ENCODE assay signal across 8 cellular contexts in genomic region chr3:8970971-8971589, GRCh38. TPM values are rescaled to one million over a fixed set of nuclear protein-coding genes. Genes with fewer than 3 reads are reported as not detected.
DNase-seq lines count a peak whose midpoint lies in the region; ATAC-seq, FAIRE-seq and TF ChIP-seq lines count a peak whose summit lies in the region.

No MANE protein-coding gene starts in this region.

- no peaks in the 10 kb centered on the region for H3K36me3 ChIP-seq in Panc1 (ENCODE audit: control insufficient read depth, insufficient read depth, low read length)
- H3K36me3 ChIP-seq in pancreas: no peaks in the 10 kb centered on the region
- H3K36me3 ChIP-seq in transverse colon: no peaks in the 10 kb centered on the region

- no peak for FAIRE-seq in pancreas (lab: Jason Lieb, UNC)

- TF ChIP-seq POLR2A in transverse colon (IDR thresholded peaks at IDR 0.05): no peak

- no peak overlapping the region for H3K27ac ChIP-seq in Panc1 (ENCODE audit: low read length)
- no peak overlapping the region for H3K27ac ChIP-seq in pancreas
- no peak overlapping the region for H3K27ac ChIP-seq in transverse colon

- no peaks in the 10 kb centered on the region for H3K4me1 ChIP-seq in Panc1 (ENCODE audit: control insufficient read depth, insufficient read depth, low read length)
- no peaks in the 10 kb centered on the region for H3K4me1 ChIP-seq in pancreas
- peaks cover 0 to 13% (median 3%) of the 10 kb centered on the region in 4 donors for H3K4me1 ChIP-seq in transverse colon

- POLR2A ChIA-PET in Panc1 (lab: Charles Lee): no interaction called here

- peaks cover 5% of the 10 kb centered on the region for H3K4me1 Mint-ChIP-seq in activated T-helper 1 cell treated with anti-CD3 and anti-CD28 coated beads, Interleukin-12 subunit alpha, Interleukin-12 subunit beta, Interleukin-2, Interleukin-4 antibody, amounts not matched to agents 30 ng/mL and 10 ng/mL and 1 ng/mL, durations not matched to agents 14 hours and 24 hours and 36 hours (ENCODE audit: low read depth)

- H3K4me3 ChIP-seq in GM12865 (ENCODE audit: low read depth, low read length) (no peak overlapping the region), Panc1 (ENCODE audit: low read depth in 2 of 2, low read length in 2 of 2) (no peak overlapping the region), fibroblast of the aortic adventitia (ENCODE audit: low read depth, low read length) (no peak overlapping the region), pancreas (no peak overlapping the region), transverse colon (no peak overlapping the region)

- H3K27me3 Mint-ChIP-seq in activated T-helper 1 cell treated with anti-CD3 and anti-CD28 coated beads, Interleukin-12 subunit alpha, Interleukin-12 subunit beta, Interleukin-2, Interleukin-4 antibody, amounts not matched to agents 30 ng/mL and 10 ng/mL and 1 ng/mL, durations not matched to agents 14 hours and 24 hours and 36 hours (ENCODE audit: insufficient read depth): peaks cover 25% of the 10 kb centered on the region

- in situ Hi-C loops in Panc1 (cut with HindIII; ENCODE audit: low pct_unique_long_range_greater_than_20kb, low sequenced_read_pairs): no loop called here
- in situ Hi-C loops in transverse colon (cut with MboI; ENCODE audit: low pct_ligation_motif_present in 1 of 4, low pct_unique_long_range_greater_than_20kb in 1 of 4, low sequenced_read_pairs in 3 of 4): loop anchor here (5.0 to 10.0 kb wide), 4 partner anchors 94 to 334 kb away; no protein-coding TSS in a partner anchor

- CTCF ChIA-PET in Panc1 (lab: Charles Lee): interaction anchor here (1.0 kb wide), 1 partner anchor 331 kb away, joined by 6 read pairs; no protein-coding TSS in a partner anchor

- no peaks in the 10 kb centered on the region for H3K9me3 Mint-ChIP-seq in activated T-helper 1 cell treated with anti-CD3 and anti-CD28 coated beads, Interleukin-12 subunit alpha, Interleukin-12 subunit beta, Interleukin-2, Interleukin-4 antibody, amounts not matched to agents 30 ng/mL and 10 ng/mL and 1 ng/mL, durations not matched to agents 14 hours and 24 hours and 36 hours

- TF ChIP-seq CTCF in GM12865 (IDR thresholded peaks at IDR 0.05; ENCODE audit: insufficient read depth, low read depth, low read length, missing control alignments): peak; percentile 87
- TF ChIP-seq CTCF in Panc1 (IDR thresholded peaks at IDR 0.05): peak; percentile 93
- TF ChIP-seq CTCF in fibroblast of the aortic adventitia (IDR thresholded peaks at IDR 0.05; ENCODE audit: insufficient read depth, low read length): peak; percentile 99
- TF ChIP-seq CTCF in pancreas (IDR thresholded peaks at IDR 0.05): peak; percentile 85 to 97 (median 89)
- TF ChIP-seq CTCF in transverse colon (IDR thresholded peaks at IDR 0.05): peak; percentile 96 to 99 (median 99)

- H3K27me3 ChIP-seq in Panc1 (ENCODE audit: control insufficient read depth, insufficient read depth, low read length) (no peaks in the 10 kb centered on the region), pancreas (no peaks in the 10 kb centered on the region), transverse colon (no peaks in the 10 kb centered on the region)

- BruUV-seq in Panc1 (replicated peaks; lab: Mats Ljungman, UMichigan): no TSS peak

- no peaks in the 10 kb centered on the region for H3K36me3 Mint-ChIP-seq in activated T-helper 1 cell treated with anti-CD3 and anti-CD28 coated beads, Interleukin-12 subunit alpha, Interleukin-12 subunit beta, Interleukin-2, Interleukin-4 antibody, amounts not matched to agents 30 ng/mL and 10 ng/mL and 1 ng/mL, durations not matched to agents 14 hours and 24 hours and 36 hours (ENCODE audit: low read depth)

- H3K4me3 Mint-ChIP-seq in activated T-helper 1 cell treated with anti-CD3 and anti-CD28 coated beads, Interleukin-12 subunit alpha, Interleukin-12 subunit beta, Interleukin-2, Interleukin-4 antibody, amounts not matched to agents 30 ng/mL and 10 ng/mL and 1 ng/mL, durations not matched to agents 14 hours and 24 hours and 36 hours: no peak overlapping the region

- TF ChIP-seq EP300 in transverse colon (IDR thresholded peaks at IDR 0.05; ENCODE audit: low read depth): no peak

- WGBS in pancreas, 2 donors: 0 to 1% methylated on average over 7 of the region's 7 CpGs
- 1% methylated on average over 4 to 7 of the region's 7 CpGs for WGBS in transverse colon (ENCODE audit: low coverage in 1 of 2), 2 donors

- ATAC-seq in HG03439 (IDR thresholded peaks at IDR 0.05; ENCODE audit: unreplicated experiment) (peak; percentile 65), Panc1 (peak; percentile 77), pancreas (peak; percentile 71 to 95 (median 92)), GM21529 (IDR thresholded peaks at IDR 0.05; ENCODE audit: unreplicated experiment) (no peak)

- intact Hi-C loops in Panc1 (cut with micrococcal nuclease; ENCODE audit: unreplicated experiment): loop anchor here (2.0 to 5.0 kb wide), 2 partner anchors 96 to 330 kb away; no protein-coding TSS in a partner anchor
- intact Hi-C loops in activated T-helper 1 cell treated with anti-CD3 and anti-CD28 coated beads, Interleukin-12 subunit alpha, Interleukin-12 subunit beta, Interleukin-2, Interleukin-4 antibody, amounts not matched to agents 30 ng/mL and 10 ng/mL and 1 ng/mL, durations not matched to agents 14 hours and 24 hours and 36 hours (cut with micrococcal nuclease): loop anchor here (1.0 to 5.0 kb wide), 5 partner anchors 17 to 531 kb away; partner anchors contain the start of gene SRGAP3
- intact Hi-C loops in pancreas (cut with DNase I): loop anchor here in 1 of 3 donors (5.0 kb wide), 1 partner anchor 331 kb away; no protein-coding TSS in a partner anchor
- intact Hi-C loops in transverse colon (cut with DNase I; ENCODE audit: low total_unique reads): loop anchor here (1.0 kb wide), 2 partner anchors 17 to 331 kb away; no protein-coding TSS in a partner anchor

- H3K9me3 ChIP-seq in Panc1 (ENCODE audit: control insufficient read depth, insufficient read depth, low read depth, low read length) (no peaks in the 10 kb centered on the region), pancreas (no peaks in the 10 kb centered on the region), transverse colon (no peaks in the 10 kb centered on the region)

- DNase-seq in GM12865 (ENCODE audit: low read depth) (peak; percentile 72), Panc1 (ENCODE audit: low read depth, low spot score) (peak; percentile 47), fibroblast of the aortic adventitia (ENCODE audit: low read depth) (peak; percentile 75), pancreas (peak in 5 of 6 donors; percentile 30 to 74 (median 41)), transverse colon (peak; percentile 73)
- peak; percentile 59 for DNase-seq in activated T-helper 1 cell treated with anti-CD3 and anti-CD28 coated beads, Interleukin-12 subunit alpha, Interleukin-12 subunit beta, Interleukin-2, Interleukin-4 antibody, amounts not matched to agents 30 ng/mL and 10 ng/mL and 1 ng/mL, durations not matched to agents 14 hours and 24 hours and 36 hours (ENCODE audit: low spot score)

- H3K27ac Mint-ChIP-seq in activated T-helper 1 cell treated with anti-CD3 and anti-CD28 coated beads, Interleukin-12 subunit alpha, Interleukin-12 subunit beta, Interleukin-2, Interleukin-4 antibody, amounts not matched to agents 30 ng/mL and 10 ng/mL and 1 ng/mL, durations not matched to agents 14 hours and 24 hours and 36 hours: no peak overlapping the region

RNA-seq across cellular contexts. Expression of gene RAD18, which starts 7.8 kb away (rescaled TPM):
- total RNA-seq in Panc1 (2021; ENCODE audit: unreplicated experiment) (13.8 TPM), fibroblast of the aortic adventitia (ENCODE audit: low replicate concordance) (2.2 and 28.1 TPM in 2 replicates), pancreas (1 to 10 TPM; 1.3 to 4.3 (median 3.1) TPM), transverse colon (10 to 100 TPM in 1 of 4 donors, 1 to 10 TPM in 3; 8.6 to 11.9 (median 9.7) TPM)
- 5.3 TPM for polyA plus RNA-seq in Panc1 (2012; ENCODE audit: insufficient read length)
- total RNA-seq in activated T-helper 1 cell treated with anti-CD3 and anti-CD28 coated beads, Interleukin-12 subunit alpha, Interleukin-12 subunit beta, Interleukin-2, Interleukin-4 antibody, amounts not matched to agents 30 ng/mL and 10 ng/mL and 1 ng/mL, durations not matched to agents 14 hours and 24 hours and 36 hours: 52.8 and 54.2 TPM in 2 replicates
- 1 to 10 TPM; 1.2 to 1.6 TPM for polyA plus RNA-seq in pancreas
